18 cellular contexts compared by ENCODE assay signal in the genomic region with DNA sequence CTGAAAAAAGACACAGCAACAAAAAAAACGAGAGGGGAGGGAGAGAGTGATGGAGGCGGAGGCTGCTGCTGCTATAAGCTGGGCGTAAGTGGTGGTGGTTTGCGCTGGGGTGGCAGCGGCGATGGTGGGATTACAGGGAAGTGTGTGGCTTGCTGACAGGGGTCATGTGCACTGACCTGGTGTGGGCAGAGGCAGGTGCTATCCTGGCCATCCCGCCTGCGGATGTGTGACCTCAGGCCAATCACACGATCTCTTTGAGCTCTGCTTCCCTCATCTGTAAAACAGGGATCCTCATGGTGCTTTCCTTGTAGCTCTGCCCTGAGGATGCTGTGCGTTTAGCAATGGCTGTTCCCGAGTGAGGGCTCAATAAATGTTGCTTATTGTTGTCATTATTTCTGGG. TPM values are rescaled to one million over a fixed set of nuclear protein-coding genes. Genes with fewer than 3 reads are reported as not detected.
A peak's percentile ranks its signal among the peaks of the same experiment; 100 is the strongest.
DNase-seq lines count a peak whose midpoint lies in the region; ATAC-seq and TF ChIP-seq lines count a peak whose summit lies in the region.
"Had no signal": no experiment of that assay in that cellular context is flagged by ENCODE, and none has a peak within 500 bp of the region (broad histone marks: within the 10 kb centered on the region; RNA-seq: fewer than 3 reads in every experiment).

No MANE protein-coding gene starts in this region.

- no peaks in the 10 kb centered on the region for H3K27me3 ChIP-seq in CD4-positive, alpha-beta memory T cell (ENCODE audit: insufficient read depth, low read length)
- H3K27me3 ChIP-seq: adrenal gland had no signal

- H3K9me3 Mint-ChIP-seq in CD4-positive, alpha-beta memory T cell = peaks cover 0 to 4% (median 0%) of the 10 kb centered on the region in 8 donors
- H3K9me3 Mint-ChIP-seq in activated CD8-positive, alpha-beta T cell treated with anti-CD3 and anti-CD28 coated beads, Interleukin-2, amount 10 ng/mL, durations not matched to agents 7 days and 5 days (ENCODE audit: insufficient read depth) = no peaks in the 10 kb centered on the region
- H3K9me3 Mint-ChIP-seq in memory B cell = peaks cover 2% of the 10 kb centered on the region

- no peaks in the 10 kb centered on the region for H3K27me3 Mint-ChIP-seq in CD4-positive, alpha-beta memory T cell
- no peaks in the 10 kb centered on the region for H3K27me3 Mint-ChIP-seq in activated CD8-positive, alpha-beta T cell treated with anti-CD3 and anti-CD28 coated beads, Interleukin-2, amount 10 ng/mL, durations not matched to agents 7 days and 5 days (ENCODE audit: low read depth)
- no peaks in the 10 kb centered on the region for H3K27me3 Mint-ChIP-seq in memory B cell

- H3K36me3 Mint-ChIP-seq in CD4-positive, alpha-beta memory T cell = peaks cover 14 to 28% of the 10 kb centered on the region in 2 donors
- H3K36me3 Mint-ChIP-seq in activated CD8-positive, alpha-beta T cell treated with anti-CD3 and anti-CD28 coated beads, Interleukin-2, amount 10 ng/mL, durations not matched to agents 7 days and 5 days (ENCODE audit: low read depth) = peaks cover 31% of the 10 kb centered on the region
- peaks cover 25% of the 10 kb centered on the region for H3K36me3 Mint-ChIP-seq in memory B cell

- H3K4me1 ChIP-seq in CD4-positive, alpha-beta memory T cell (ENCODE audit: insufficient read depth, low read length) = peaks cover 59% of the 10 kb centered on the region

- POLR2A ChIA-PET in CD4-positive, alpha-beta memory T cell (lab: Charles Lee; ENCODE audit: partially characterized antibody) = interaction anchor here (0.7 to 9.9 kb wide), 8 partner anchors 10 to 161 kb away, joined by 3 to 91 read pairs (median 9); a partner anchor contains a TSS
- POLR2A ChIA-PET in activated CD8-positive, alpha-beta T cell treated with anti-CD3 and anti-CD28 coated beads, Interleukin-2, amount 10 ng/mL, durations not matched to agents 7 days and 5 days (lab: Charles Lee) = interaction anchor here (0.8 to 2.7 kb wide), 4 partner anchors 10 to 32 kb away, joined by 3 to 8 read pairs (median 4); a partner anchor contains a TSS

- DNase-seq in CD4-positive, alpha-beta memory T cell = peak in 1 of 5 donors; percentile 16
- DNase-seq in activated CD8-positive, alpha-beta T cell treated with anti-CD3 and anti-CD28 coated beads, Interleukin-2, amount 10 ng/mL, durations not matched to agents 7 days and 5 days = no peak
- DNase-seq in memory B cell (ENCODE audit: low spot score in 2 of 2) (no peak), NCI-H1930 (lab: John Stamatoyannopoulos, UW) (no peak), hypothalamus (lab: John Stamatoyannopoulos, UW) (no peak), NCI-H748 (lab: John Stamatoyannopoulos, UW; ENCODE audit: unreplicated experiment) (no peak), DMS153 (lab: John Stamatoyannopoulos, UW) (no peak)
- DNase-seq: AML-193, cerebellar nuclear complex, foreskin melanocyte, GOT3, IMR-90, NCI-H1092 treated with DMSO at 0.1 percent for 48 hours, NCI-H2227 treated with DMSO at 0.1 percent for 48 hours, small intestine, stomach had no signal

- H3K4me1 Mint-ChIP-seq in CD4-positive, alpha-beta memory T cell = peaks cover 47 to 76% (median 59%) of the 10 kb centered on the region in 4 donors
- peaks cover 73% of the 10 kb centered on the region for H3K4me1 Mint-ChIP-seq in activated CD8-positive, alpha-beta T cell treated with anti-CD3 and anti-CD28 coated beads, Interleukin-2, amount 10 ng/mL, durations not matched to agents 7 days and 5 days (ENCODE audit: low read depth)
- peaks cover 44% of the 10 kb centered on the region for H3K4me1 Mint-ChIP-seq in memory B cell

- H3K36me3 ChIP-seq in CD4-positive, alpha-beta memory T cell (ENCODE audit: insufficient read depth, low read length) = no peaks in the 10 kb centered on the region
- H3K36me3 ChIP-seq: adrenal gland had no signal

- H3K27ac ChIP-seq in 22Rv1 = 0 out of 2 replicates have a peak overlapping the region, but pooled peaks have one; percentile 13
- no peak overlapping the region for H3K27ac ChIP-seq in CD4-positive, alpha-beta memory T cell (ENCODE audit: low read depth, low read length)

- H3K9me3 ChIP-seq in CD4-positive, alpha-beta memory T cell (ENCODE audit: control insufficient read depth in 1 of 2, low read length in 2 of 2) = no peaks in the 10 kb centered on the region
- H3K9me3 ChIP-seq: adrenal gland, stomach had no signal

- H3K4me3 Mint-ChIP-seq in CD4-positive, alpha-beta memory T cell = peak overlapping the region in 7 of 8 donors; percentile 52 to 100 (median 72)
- H3K4me3 Mint-ChIP-seq in activated CD8-positive, alpha-beta T cell treated with anti-CD3 and anti-CD28 coated beads, Interleukin-2, amount 10 ng/mL, durations not matched to agents 7 days and 5 days = no peak overlapping the region
- peak overlapping the region; percentile 15 for H3K4me3 Mint-ChIP-seq in memory B cell

- CTCF ChIA-PET in CD4-positive, alpha-beta memory T cell (lab: Charles Lee; ENCODE audit: partially characterized antibody) = interaction anchor here (0.8 to 3.8 kb wide), 9 partner anchors 9 to 170 kb away, joined by 3 to 17 read pairs (median 4); a partner anchor contains a TSS
- CTCF ChIA-PET in activated CD8-positive, alpha-beta T cell treated with anti-CD3 and anti-CD28 coated beads, Interleukin-2, amount 10 ng/mL, durations not matched to agents 7 days and 5 days (lab: Charles Lee) = interaction anchor here (0.6 to 2.9 kb wide), 5 partner anchors 10 to 134 kb away, joined by 3 to 17 read pairs (median 4); a partner anchor contains a TSS

- no peak for ATAC-seq in activated CD8-positive, alpha-beta T cell treated with anti-CD3 and anti-CD28 coated beads, Interleukin-2, amount 10 ng/mL, durations not matched to agents 7 days and 5 days
- no peak for ATAC-seq in memory B cell (ENCODE audit: low read depth)

- peak overlapping the region in 6 of 7 donors; percentile 11 to 100 (median 68) for H3K27ac Mint-ChIP-seq in CD4-positive, alpha-beta memory T cell
- peak overlapping the region; percentile 6 for H3K27ac Mint-ChIP-seq in activated CD8-positive, alpha-beta T cell treated with anti-CD3 and anti-CD28 coated beads, Interleukin-2, amount 10 ng/mL, durations not matched to agents 7 days and 5 days
- H3K27ac Mint-ChIP-seq in memory B cell = peak overlapping the region; percentile 100

- TF ChIP-seq CTCF in 22Rv1 (IDR thresholded peaks at IDR 0.05) = no peak

- no peak overlapping the region for H3K4me3 ChIP-seq in CD4-positive, alpha-beta memory T cell (ENCODE audit: low read length in 2 of 2)
- H3K4me3 ChIP-seq: adrenal gland had no signal

- intact Hi-C loops in CD4-positive, alpha-beta memory T cell (cut with micrococcal nuclease) = loop anchor here (10.0 kb wide), 1 partner anchor 383 kb away; a partner anchor contains a TSS

RNA-seq across cellular contexts. Expression of a gene that starts 3.3 kb away (rescaled TPM):
- 100 to 1,000 TPM in 1 of 2 experiments, 10 to 100 TPM in 1; 92.7 to 105 TPM for total RNA-seq in CD4-positive, alpha-beta memory T cell
- polyA plus RNA-seq in CD4-positive, alpha-beta memory T cell = 10 to 100 TPM in 1 of 2 donors, 1 to 10 TPM in 1; 7.2 to 17.8 TPM
- 10 to 100 TPM; 30.2 to 32.1 TPM for total RNA-seq in activated CD8-positive, alpha-beta T cell treated with anti-CD3 and anti-CD28 coated beads, Interleukin-2, amount 10 ng/mL, durations not matched to agents 7 days and 5 days

RNA-seq across cellular contexts. Expression of a gene that starts 5.9 kb away (rescaled TPM):
- total RNA-seq in CD4-positive, alpha-beta memory T cell = 10 to 100 TPM; 21.2 to 23.4 TPM
- 10 to 100 TPM; 22.5 to 28.5 TPM for polyA plus RNA-seq in CD4-positive, alpha-beta memory T cell
- total RNA-seq in activated CD8-positive, alpha-beta T cell treated with anti-CD3 and anti-CD28 coated beads, Interleukin-2, amount 10 ng/mL, durations not matched to agents 7 days and 5 days = 10 to 100 TPM; 22.7 to 24.4 TPM

RNA-seq across cellular contexts. Expression of a gene that starts 10.5 kb away (rescaled TPM):
- 1 to 10 TPM; 1.2 to 1.5 TPM for total RNA-seq in CD4-positive, alpha-beta memory T cell
- polyA plus RNA-seq in CD4-positive, alpha-beta memory T cell = under 1 TPM; 0.47 to 0.69 TPM
- 1 to 10 TPM; 8.7 to 9.4 TPM for total RNA-seq in activated CD8-positive, alpha-beta T cell treated with anti-CD3 and anti-CD28 coated beads, Interleukin-2, amount 10 ng/mL, durations not matched to agents 7 days and 5 days

RNA-seq across cellular contexts. Expression of a gene that starts 13.2 kb away (rescaled TPM):
- total RNA-seq in CD4-positive, alpha-beta memory T cell = 1 to 10 TPM; 7.4 TPM
- polyA plus RNA-seq in CD4-positive, alpha-beta memory T cell = 1 to 10 TPM; 1.7 to 2.1 TPM
- total RNA-seq in activated CD8-positive, alpha-beta T cell treated with anti-CD3 and anti-CD28 coated beads, Interleukin-2, amount 10 ng/mL, durations not matched to agents 7 days and 5 days = 1 to 10 TPM; 5.2 to 5.3 TPM

RNA-seq across cellular contexts. Expression of a gene that starts 17.3 kb away (rescaled TPM):
- 100 to 1,000 TPM; 256 to 259 TPM for total RNA-seq in CD4-positive, alpha-beta memory T cell
- polyA plus RNA-seq in CD4-positive, alpha-beta memory T cell = 10 to 100 TPM in 1 of 2 donors, 1 to 10 TPM in 1; 1.3 to 14.3 TPM
- total RNA-seq in activated CD8-positive, alpha-beta T cell treated with anti-CD3 and anti-CD28 coated beads, Interleukin-2, amount 10 ng/mL, durations not matched to agents 7 days and 5 days = 100 to 1,000 TPM; 296 to 321 TPM

Comparison
In these comparisons a context has a peak if more than half of its experiments do, and no peak if none do; other contexts are left out.
1. H3K27ac Mint-ChIP-seq: peak in every context shown above with its lines; median percentile 100 in memory B cell; 68 in CD4-positive, alpha-beta memory T cell; 6 in activated CD8-positive, alpha-beta T cell treated with anti-CD3 and anti-CD28 coated beads, Interleukin-2, amount 10 ng/mL, durations not matched to agents 7 days and 5 days.